8 cellular contexts compared by ENCODE assay signal in the genomic region with DNA sequence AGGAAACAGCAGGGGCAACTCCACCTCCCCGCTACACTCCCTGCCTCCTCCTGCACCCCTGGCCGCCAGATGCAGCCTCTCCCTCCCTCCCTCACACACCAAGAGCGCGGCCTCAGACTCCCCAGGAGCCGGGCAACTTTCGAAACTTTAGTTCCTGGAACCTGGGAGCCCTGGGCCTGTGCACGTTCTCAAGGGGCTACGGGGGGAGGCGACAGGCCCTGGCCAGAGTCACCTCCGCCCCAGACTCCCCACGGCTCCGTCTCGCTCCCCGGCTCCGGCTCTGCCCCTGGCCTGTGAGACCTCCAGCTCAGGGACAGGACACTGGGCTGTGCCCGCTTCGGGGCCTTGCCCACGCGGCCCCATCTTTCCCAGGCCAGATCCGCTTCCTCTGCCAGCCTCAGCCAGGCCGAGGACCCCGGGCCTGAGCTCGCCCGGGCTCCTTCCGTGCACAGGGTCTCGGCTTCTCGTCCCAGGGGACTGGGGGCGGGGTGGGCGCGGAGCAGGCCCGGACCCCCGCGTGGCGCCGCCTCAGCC. TPM values are rescaled to one million over a fixed set of nuclear protein-coding genes. Genes with fewer than 3 reads are reported as not detected.
DNase-seq lines count a peak whose midpoint lies in the region; ATAC-seq and TF ChIP-seq lines count a peak whose summit lies in the region.

No MANE protein-coding gene starts in this region.

- H3K27ac ChIP-seq in lower lobe of right lung (peak overlapping the region; percentile 83), vagina (peak overlapping the region; percentile 66)

- POLR2A ChIA-PET in BJ (lab: Charles Lee): no interaction called here
- POLR2A ChIA-PET in activated naive CD8-positive, alpha-beta T cell treated with anti-CD3 and anti-CD28 coated beads, Interleukin-2, amount 10 ng/mL, durations not matched to agents 7 days and 5 days (lab: Charles Lee): no interaction called here

- H3K36me3 Mint-ChIP-seq in activated naive CD8-positive, alpha-beta T cell treated with anti-CD3 and anti-CD28 coated beads, Interleukin-2, amount 10 ng/mL, durations not matched to agents 7 days and 5 days: no peaks in the 10 kb centered on the region

- peak; percentile 21 for ATAC-seq in HG02588 (IDR thresholded peaks at IDR 0.05; ENCODE audit: unreplicated experiment)
- peak; percentile 35 for ATAC-seq in activated naive CD8-positive, alpha-beta T cell treated with anti-CD3 and anti-CD28 coated beads, Interleukin-2, amount 10 ng/mL, durations not matched to agents 7 days and 5 days (ENCODE audit: low read depth)
- ATAC-seq in lower lobe of right lung: peak; percentile 50 to 52

- peaks cover 42% of the 10 kb centered on the region for H3K27me3 Mint-ChIP-seq in activated naive CD8-positive, alpha-beta T cell treated with anti-CD3 and anti-CD28 coated beads, Interleukin-2, amount 10 ng/mL, durations not matched to agents 7 days and 5 days

- no peak overlapping the region for H3K27ac Mint-ChIP-seq in activated naive CD8-positive, alpha-beta T cell treated with anti-CD3 and anti-CD28 coated beads, Interleukin-2, amount 10 ng/mL, durations not matched to agents 7 days and 5 days

- CTCF ChIA-PET in BJ (lab: Yijun Ruan, JAX): interaction anchor here (1.0 to 2.4 kb wide), 2 partner anchors 9 to 234 kb away, joined by 3 to 7 read pairs; no protein-coding TSS in a partner anchor

- H3K9me3 Mint-ChIP-seq in activated naive CD8-positive, alpha-beta T cell treated with anti-CD3 and anti-CD28 coated beads, Interleukin-2, amount 10 ng/mL, durations not matched to agents 7 days and 5 days: no peaks in the 10 kb centered on the region

- H3K36me3 ChIP-seq in BJ (ENCODE audit: control insufficient read depth, insufficient read depth, low read length) (peaks cover 5% of the 10 kb centered on the region), lower lobe of right lung (peaks cover 7% of the 10 kb centered on the region), vagina (peaks cover 0 to 7% of the 10 kb centered on the region in 2 donors)

- H3K4me1 Mint-ChIP-seq in activated naive CD8-positive, alpha-beta T cell treated with anti-CD3 and anti-CD28 coated beads, Interleukin-2, amount 10 ng/mL, durations not matched to agents 7 days and 5 days: peaks cover 2% of the 10 kb centered on the region

- H3K27me3 ChIP-seq in BJ (ENCODE audit: control insufficient read depth, insufficient read depth, low read length) (peaks cover 22% of the 10 kb centered on the region), lower lobe of right lung (ENCODE audit: low read depth) (peaks cover 65% of the 10 kb centered on the region), vagina (no peaks in the 10 kb centered on the region)

- intact Hi-C loops in lower lobe of right lung (cut with DNase I) (no loop called here), vagina (cut with DNase I) (loop anchor here (10.0 kb wide), 1 partner anchor 233 kb away; no protein-coding TSS in a partner anchor)

- TF ChIP-seq POLR2A in vagina (IDR thresholded peaks at IDR 0.05): no peak

- DNase-seq in BJ (ENCODE audit: low read depth): no peak
- DNase-seq in activated naive CD8-positive, alpha-beta T cell treated with anti-CD3 and anti-CD28 coated beads, Interleukin-2, amount 10 ng/mL, durations not matched to agents 7 days and 5 days: no peak
- peak; percentile 65 for DNase-seq in lower lobe of right lung
- no peak for DNase-seq in vagina (ENCODE audit: extremely low spot score in 2 of 2)
- no peak for DNase-seq in cerebellar nuclear complex (lab: John Stamatoyannopoulos, UW)
- no peak for DNase-seq in NCI-H446 treated with DMSO at 0.1 percent for 48 hours (lab: John Stamatoyannopoulos, UW)
- no peak for DNase-seq in NCI-H226

- H3K4me3 ChIP-seq in BJ (ENCODE audit: low read depth, low read length) (peak overlapping the region; percentile 39), lower lobe of right lung (peak overlapping the region; percentile 57), vagina (peak overlapping the region; percentile 45 to 52)

- TF ChIP-seq CTCF in BJ (IDR thresholded peaks at IDR 0.05; ENCODE audit: insufficient read depth, low read depth, low read length): no peak
- TF ChIP-seq CTCF in lower lobe of right lung (IDR thresholded peaks at IDR 0.05): no peak
- TF ChIP-seq CTCF in vagina (IDR thresholded peaks at IDR 0.05): no peak

- H3K4me1 ChIP-seq in lower lobe of right lung (peaks cover 41% of the 10 kb centered on the region), vagina (peaks cover 45% of the 10 kb centered on the region)

- H3K9me3 ChIP-seq in lower lobe of right lung (no peaks in the 10 kb centered on the region), vagina (no peaks in the 10 kb centered on the region)

- H3K4me3 Mint-ChIP-seq in activated naive CD8-positive, alpha-beta T cell treated with anti-CD3 and anti-CD28 coated beads, Interleukin-2, amount 10 ng/mL, durations not matched to agents 7 days and 5 days: peak overlapping the region; percentile 61

RNA-seq across cellular contexts. Expression of gene AMN, which starts 5.5 kb away (rescaled TPM):
- 0.04 and 0.17 TPM in 2 replicates for polyA plus RNA-seq in BJ (2011; rRNA removed)
- polyA minus RNA-seq in BJ (2011; rRNA and poly(A)+ RNA removed): 0.28 TPM in 1 of 2 replicates, not detected in the other
- 1 to 10 TPM; 2.5 to 2.9 TPM for total RNA-seq in activated naive CD8-positive, alpha-beta T cell treated with anti-CD3 and anti-CD28 coated beads, Interleukin-2, amount 10 ng/mL, durations not matched to agents 7 days and 5 days
- total RNA-seq in lower lobe of right lung: 13.7 TPM
- 11.8 TPM for total RNA-seq in vagina
